In the genomic region with DNA sequence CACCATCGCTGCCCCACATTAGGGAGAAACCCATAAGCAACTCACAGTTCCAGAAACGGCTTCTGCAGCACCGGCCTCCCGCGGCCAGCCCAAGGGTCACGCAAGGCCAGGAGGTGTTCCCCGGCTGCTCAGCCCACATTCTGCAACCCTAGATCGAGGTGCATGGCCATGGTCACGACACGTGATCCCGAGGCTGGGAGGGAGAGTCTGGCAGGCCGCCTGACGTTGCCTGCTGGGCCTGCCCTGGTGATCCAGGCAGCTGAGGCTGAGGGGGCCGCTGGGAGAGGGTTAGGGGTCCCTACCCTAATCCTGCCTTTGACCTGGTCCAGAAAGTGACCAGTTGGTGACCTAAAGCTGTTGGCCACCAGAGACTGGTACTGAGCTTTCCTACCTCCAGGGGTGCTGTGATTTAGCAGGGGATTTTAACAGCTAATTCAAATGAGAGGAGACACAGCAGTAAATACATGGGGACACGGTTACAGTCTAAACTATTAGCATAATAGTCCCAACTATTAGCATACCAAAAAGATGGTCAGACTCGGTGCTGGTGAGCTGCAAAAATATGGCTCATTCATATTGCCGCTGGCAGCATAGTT, we compare ENCODE assay signal across 1 cellular context.
TF ChIP-seq lines count a peak whose summit lies in the region.

No MANE protein-coding gene starts in this region.

TF ChIP-seq in HepG2, 621 proteins besides CTCF, POLR2A, EP300 and RAD21 (continued from another document and continues in another):
- TF ChIP-seq, protein P1, sequence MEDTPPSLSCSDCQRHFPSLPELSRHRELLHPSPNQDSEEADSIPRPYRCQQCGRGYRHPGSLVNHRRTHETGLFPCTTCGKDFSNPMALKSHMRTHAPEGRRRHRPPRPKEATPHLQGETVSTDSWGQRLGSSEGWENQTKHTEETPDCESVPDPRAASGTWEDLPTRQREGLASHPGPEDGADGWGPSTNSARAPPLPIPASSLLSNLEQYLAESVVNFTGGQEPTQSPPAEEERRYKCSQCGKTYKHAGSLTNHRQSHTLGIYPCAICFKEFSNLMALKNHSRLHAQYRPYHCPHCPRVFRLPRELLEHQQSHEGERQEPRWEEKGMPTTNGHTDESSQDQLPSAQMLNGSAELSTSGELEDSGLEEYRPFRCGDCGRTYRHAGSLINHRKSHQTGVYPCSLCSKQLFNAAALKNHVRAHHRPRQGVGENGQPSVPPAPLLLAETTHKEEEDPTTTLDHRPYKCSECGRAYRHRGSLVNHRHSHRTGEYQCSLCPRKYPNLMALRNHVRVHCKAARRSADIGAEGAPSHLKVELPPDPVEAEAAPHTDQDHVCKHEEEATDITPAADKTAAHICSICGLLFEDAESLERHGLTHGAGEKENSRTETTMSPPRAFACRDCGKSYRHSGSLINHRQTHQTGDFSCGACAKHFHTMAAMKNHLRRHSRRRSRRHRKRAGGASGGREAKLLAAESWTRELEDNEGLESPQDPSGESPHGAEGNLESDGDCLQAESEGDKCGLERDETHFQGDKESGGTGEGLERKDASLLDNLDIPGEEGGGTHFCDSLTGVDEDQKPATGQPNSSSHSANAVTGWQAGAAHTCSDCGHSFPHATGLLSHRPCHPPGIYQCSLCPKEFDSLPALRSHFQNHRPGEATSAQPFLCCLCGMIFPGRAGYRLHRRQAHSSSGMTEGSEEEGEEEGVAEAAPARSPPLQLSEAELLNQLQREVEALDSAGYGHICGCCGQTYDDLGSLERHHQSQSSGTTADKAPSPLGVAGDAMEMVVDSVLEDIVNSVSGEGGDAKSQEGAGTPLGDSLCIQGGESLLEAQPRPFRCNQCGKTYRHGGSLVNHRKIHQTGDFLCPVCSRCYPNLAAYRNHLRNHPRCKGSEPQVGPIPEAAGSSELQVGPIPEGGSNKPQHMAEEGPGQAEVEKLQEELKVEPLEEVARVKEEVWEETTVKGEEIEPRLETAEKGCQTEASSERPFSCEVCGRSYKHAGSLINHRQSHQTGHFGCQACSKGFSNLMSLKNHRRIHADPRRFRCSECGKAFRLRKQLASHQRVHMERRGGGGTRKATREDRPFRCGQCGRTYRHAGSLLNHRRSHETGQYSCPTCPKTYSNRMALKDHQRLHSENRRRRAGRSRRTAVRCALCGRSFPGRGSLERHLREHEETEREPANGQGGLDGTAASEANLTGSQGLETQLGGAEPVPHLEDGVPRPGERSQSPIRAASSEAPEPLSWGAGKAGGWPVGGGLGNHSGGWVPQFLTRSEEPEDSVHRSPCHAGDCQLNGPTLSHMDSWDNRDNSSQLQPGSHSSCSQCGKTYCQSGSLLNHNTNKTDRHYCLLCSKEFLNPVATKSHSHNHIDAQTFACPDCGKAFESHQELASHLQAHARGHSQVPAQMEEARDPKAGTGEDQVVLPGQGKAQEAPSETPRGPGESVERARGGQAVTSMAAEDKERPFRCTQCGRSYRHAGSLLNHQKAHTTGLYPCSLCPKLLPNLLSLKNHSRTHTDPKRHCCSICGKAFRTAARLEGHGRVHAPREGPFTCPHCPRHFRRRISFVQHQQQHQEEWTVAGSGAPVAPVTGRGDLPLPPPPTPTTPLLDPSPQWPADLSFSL (CRISPR knock-in tag; IDR thresholded peaks at IDR 0.05): no peak
- no peak for TF ChIP-seq NBN (conservative IDR thresholded peaks at IDR 0.05)
- no peak for TF ChIP-seq STAG1 (CRISPR knock-in tag; IDR thresholded peaks at IDR 0.05)
- no peak for TF ChIP-seq ZNF747 (CRISPR knock-in tag; IDR thresholded peaks at IDR 0.05; ENCODE audit: borderline replicate concordance)
- no peak for TF ChIP-seq ZNF564 (CRISPR knock-in tag; IDR thresholded peaks at IDR 0.05)
- peak; percentile 81 for TF ChIP-seq GATAD2A (CRISPR knock-in tag; IDR thresholded peaks at IDR 0.05)
- no peak for TF ChIP-seq LCORL (IDR thresholded peaks at IDR 0.05)
- TF ChIP-seq LCORL (CRISPR knock-in tag; IDR thresholded peaks at IDR 0.05): peak; percentile 83
- TF ChIP-seq ZNF691 (CRISPR knock-in tag; IDR thresholded peaks at IDR 0.05; ENCODE audit: borderline replicate concordance, low read depth): no peak
- TF ChIP-seq, protein P2, sequence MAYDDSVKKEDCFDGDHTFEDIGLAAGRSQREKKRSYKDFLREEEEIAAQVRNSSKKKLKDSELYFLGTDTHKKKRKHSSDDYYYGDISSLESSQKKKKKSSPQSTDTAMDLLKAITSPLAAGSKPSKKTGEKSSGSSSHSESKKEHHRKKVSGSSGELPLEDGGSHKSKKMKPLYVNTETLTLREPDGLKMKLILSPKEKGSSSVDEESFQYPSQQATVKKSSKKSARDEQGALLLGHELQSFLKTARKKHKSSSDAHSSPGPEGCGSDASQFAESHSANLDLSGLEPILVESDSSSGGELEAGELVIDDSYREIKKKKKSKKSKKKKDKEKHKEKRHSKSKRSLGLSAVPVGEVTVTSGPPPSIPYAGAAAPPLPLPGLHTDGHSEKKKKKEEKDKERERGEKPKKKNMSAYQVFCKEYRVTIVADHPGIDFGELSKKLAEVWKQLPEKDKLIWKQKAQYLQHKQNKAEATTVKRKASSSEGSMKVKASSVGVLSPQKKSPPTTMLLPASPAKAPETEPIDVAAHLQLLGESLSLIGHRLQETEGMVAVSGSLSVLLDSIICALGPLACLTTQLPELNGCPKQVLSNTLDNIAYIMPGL (CRISPR knock-in tag; IDR thresholded peaks at IDR 0.05; ENCODE audit: borderline replicate concordance in 1 of 2, low read depth in 1 of 2): peak in 1 of 2 experiments; percentile 49; a peak in 2 of 4 replicates
- TF ChIP-seq, protein P3, sequence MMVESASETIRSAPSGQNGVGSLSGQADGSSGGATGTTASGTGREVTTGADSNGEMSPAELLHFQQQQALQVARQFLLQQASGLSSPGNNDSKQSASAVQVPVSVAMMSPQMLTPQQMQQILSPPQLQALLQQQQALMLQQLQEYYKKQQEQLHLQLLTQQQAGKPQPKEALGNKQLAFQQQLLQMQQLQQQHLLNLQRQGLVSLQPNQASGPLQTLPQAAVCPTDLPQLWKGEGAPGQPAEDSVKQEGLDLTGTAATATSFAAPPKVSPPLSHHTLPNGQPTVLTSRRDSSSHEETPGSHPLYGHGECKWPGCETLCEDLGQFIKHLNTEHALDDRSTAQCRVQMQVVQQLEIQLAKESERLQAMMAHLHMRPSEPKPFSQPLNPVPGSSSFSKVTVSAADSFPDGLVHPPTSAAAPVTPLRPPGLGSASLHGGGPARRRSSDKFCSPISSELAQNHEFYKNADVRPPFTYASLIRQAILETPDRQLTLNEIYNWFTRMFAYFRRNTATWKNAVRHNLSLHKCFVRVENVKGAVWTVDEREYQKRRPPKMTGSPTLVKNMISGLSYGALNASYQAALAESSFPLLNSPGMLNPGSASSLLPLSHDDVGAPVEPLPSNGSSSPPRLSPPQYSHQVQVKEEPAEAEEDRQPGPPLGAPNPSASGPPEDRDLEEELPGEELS (CRISPR knock-in tag; IDR thresholded peaks at IDR 0.05): no peak
- no peak for TF ChIP-seq IKZF1 (IDR thresholded peaks at IDR 0.05)
- TF ChIP-seq ZMAT3 (CRISPR knock-in tag; conservative IDR thresholded peaks at IDR 0.05): peak; percentile 72; the same call in 1 of the 2 replicates
- TF ChIP-seq RFX1 (IDR thresholded peaks at IDR 0.05): no peak
- 0 out of 2 replicates have a peak, but pooled peaks have one; percentile 28 for TF ChIP-seq KDM1A (CRISPR knock-in tag; IDR thresholded peaks at IDR 0.05)
- no peak for TF ChIP-seq ATF7-NPFF (CRISPR knock-in tag; IDR thresholded peaks at IDR 0.05; ENCODE audit: low read depth)
- TF ChIP-seq ZNF558 (CRISPR knock-in tag; IDR thresholded peaks at IDR 0.05; ENCODE audit: borderline replicate concordance): 0 out of 2 replicates have a peak, but pooled peaks have one; percentile 49
- no peak for TF ChIP-seq RNF219 (CRISPR knock-in tag; IDR thresholded peaks at IDR 0.05)
- TF ChIP-seq, protein P4, sequence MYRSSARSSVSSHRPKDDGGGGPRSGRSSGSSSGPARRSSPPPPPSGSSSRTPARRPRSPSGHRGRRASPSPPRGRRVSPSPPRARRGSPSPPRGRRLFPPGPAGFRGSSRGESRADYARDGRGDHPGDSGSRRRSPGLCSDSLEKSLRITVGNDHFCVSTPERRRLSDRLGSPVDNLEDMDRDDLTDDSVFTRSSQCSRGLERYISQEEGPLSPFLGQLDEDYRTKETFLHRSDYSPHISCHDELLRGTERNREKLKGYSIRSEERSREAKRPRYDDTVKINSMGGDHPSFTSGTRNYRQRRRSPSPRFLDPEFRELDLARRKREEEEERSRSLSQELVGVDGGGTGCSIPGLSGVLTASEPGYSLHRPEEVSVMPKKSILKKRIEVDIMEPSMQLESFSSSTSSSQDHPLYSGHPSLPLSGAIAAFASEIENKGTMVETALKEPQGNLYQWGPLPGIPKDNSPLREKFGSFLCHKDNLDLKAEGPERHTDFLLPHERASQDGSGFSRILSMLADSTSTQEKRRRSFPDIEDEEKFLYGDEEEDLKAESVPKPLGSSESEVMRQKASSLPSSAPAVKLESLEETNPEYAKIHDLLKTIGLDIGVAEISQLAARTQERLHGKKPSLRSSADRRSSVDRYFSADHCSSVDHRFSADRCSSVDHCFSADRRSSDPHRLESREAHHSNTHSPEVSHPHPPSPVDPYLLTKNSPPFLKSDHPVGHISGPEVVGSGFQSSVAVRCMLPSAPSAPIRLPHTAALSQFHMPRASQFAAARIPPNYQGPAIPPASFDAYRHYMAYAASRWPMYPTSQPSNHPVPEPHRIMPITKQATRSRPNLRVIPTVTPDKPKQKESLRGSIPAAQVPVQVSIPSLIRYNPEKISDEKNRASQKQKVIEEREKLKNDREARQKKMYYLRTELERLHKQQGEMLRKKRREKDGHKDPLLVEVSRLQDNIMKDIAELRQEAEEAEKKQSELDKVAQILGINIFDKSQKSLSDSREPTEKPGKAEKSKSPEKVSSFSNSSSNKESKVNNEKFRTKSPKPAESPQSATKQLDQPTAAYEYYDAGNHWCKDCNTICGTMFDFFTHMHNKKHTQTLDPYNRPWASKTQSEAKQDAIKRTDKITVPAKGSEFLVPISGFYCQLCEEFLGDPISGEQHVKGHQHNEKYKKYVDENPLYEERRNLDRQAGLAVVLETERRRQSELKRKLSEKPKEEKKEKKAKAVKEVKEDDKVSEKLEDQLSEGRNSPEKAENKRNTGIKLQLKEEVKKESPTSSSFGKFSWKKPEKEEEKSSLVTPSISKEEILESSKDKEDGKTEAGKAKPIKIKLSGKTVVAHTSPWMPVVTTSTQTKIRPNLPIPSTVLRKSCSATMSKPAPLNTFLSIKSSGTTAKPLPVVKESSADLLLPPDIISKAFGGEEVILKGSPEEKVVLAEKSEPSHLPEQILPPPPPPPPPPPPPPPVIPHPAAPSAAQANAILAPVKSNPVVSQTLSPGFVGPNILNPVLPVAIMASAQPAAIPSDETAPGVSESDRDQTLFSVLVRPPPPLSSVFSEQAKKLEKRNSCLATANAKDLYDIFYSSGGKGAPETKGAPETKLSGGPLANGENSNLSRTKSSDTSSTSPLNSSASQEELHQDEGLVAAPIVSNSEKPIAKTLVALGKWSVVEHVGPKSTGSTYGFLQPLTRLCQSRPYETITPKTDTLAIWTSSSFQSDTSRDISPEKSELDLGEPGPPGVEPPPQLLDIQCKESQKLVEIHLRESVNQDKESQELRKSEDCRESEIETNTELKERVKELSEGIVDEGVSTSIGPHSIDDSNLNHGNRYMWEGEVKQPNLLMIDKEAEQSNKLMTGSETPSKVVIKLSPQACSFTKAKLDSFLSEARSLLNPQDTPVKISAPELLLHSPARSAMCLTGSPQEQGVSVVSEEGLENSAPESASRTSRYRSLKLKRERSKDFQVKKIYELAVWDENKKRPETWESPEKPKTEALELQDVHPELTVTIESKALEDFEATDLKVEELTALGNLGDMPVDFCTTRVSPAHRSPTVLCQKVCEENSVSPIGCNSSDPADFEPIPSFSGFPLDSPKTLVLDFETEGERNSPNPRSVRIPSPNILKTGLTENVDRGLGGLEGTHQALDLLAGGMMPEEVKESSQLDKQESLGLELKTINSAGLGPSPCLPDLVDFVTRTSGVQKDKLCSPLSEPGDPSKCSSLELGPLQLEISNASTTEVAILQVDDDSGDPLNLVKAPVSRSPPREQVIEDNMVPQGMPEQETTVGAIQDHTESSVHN (CRISPR knock-in tag; IDR thresholded peaks at IDR 0.05): no peak
- TF ChIP-seq HES4 (CRISPR knock-in tag; IDR thresholded peaks at IDR 0.05; ENCODE audit: borderline replicate concordance): peak; percentile 92
- 0 out of 2 replicates have a peak, but pooled peaks have one; percentile 61 for TF ChIP-seq TMF1 (CRISPR knock-in tag; IDR thresholded peaks at IDR 0.05; ENCODE audit: low read depth)
- TF ChIP-seq THAP11 (CRISPR knock-in tag; IDR thresholded peaks at IDR 0.05): peak; percentile 53; the same call in 1 of the 2 replicates
- TF ChIP-seq, protein P5, sequence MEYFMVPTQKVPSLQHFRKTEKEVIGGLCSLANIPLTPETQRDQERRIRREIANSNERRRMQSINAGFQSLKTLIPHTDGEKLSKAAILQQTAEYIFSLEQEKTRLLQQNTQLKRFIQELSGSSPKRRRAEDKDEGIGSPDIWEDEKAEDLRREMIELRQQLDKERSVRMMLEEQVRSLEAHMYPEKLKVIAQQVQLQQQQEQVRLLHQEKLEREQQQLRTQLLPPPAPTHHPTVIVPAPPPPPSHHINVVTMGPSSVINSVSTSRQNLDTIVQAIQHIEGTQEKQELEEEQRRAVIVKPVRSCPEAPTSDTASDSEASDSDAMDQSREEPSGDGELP (IDR thresholded peaks at IDR 0.05; ENCODE audit: borderline replicate concordance, low read depth): no peak; the same call in 1 of the 2 replicates
- TF ChIP-seq ERF (CRISPR knock-in tag; IDR thresholded peaks at IDR 0.05): peak; percentile 70; the same call in 1 of the 2 replicates
- TF ChIP-seq ZNF709 (CRISPR knock-in tag; IDR thresholded peaks at IDR 0.05): no peak
- TF ChIP-seq KLF6 (CRISPR knock-in tag; IDR thresholded peaks at IDR 0.05): no peak
- TF ChIP-seq TOPORS (CRISPR knock-in tag; IDR thresholded peaks at IDR 0.05): 0 out of 2 replicates have a peak, but pooled peaks have one; percentile 60
- TF ChIP-seq, protein P6, sequence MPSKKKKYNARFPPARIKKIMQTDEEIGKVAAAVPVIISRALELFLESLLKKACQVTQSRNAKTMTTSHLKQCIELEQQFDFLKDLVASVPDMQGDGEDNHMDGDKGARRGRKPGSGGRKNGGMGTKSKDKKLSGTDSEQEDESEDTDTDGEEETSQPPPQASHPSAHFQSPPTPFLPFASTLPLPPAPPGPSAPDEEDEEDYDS (CRISPR knock-in tag; IDR thresholded peaks at IDR 0.05): no peak
